Comparison of ENCODE assay signal across 10 cellular contexts in the genomic region with DNA sequence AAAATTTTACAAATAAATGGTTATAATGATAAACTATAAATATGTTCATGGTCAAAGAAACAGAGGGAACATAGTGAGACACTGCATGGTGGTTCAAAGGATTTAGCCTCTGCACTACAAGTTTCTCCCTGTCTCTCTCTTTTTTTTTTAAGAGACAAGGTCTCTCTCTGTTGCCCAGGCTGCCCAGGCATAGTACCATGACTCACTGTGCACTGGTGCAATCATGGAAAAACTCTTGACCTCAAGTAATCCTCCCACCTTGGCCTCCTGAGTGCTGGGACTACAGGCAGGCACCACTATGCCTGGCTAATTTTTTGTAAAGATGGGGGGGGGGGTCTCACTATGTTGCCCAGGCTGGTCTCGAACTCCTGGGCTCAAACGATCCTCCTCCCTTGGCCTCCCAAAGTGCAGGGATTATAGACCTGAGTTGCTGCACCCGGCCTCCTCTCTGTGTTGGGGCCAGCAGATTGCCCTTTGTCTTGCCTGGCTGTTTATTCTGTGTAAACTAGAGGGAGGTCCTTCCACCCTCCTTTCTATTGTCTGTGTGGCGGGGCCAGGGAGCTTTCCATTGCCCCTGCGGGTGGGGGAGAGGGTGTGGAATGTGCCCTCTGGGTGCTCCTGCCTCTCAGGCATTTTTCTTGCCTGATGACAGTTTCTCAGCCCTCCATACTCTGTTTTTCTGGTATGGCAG. TPM values are rescaled to one million over a fixed set of nuclear protein-coding genes. Genes with fewer than 3 reads are reported as not detected.
DNase-seq lines count a peak whose midpoint lies in the region; ATAC-seq and TF ChIP-seq lines count a peak whose summit lies in the region.
"Had no signal": no experiment of that assay in that cellular context is flagged by ENCODE, and none has a peak within 500 bp of the region (broad histone marks: within the 10 kb centered on the region; RNA-seq: fewer than 3 reads in every experiment).

No MANE protein-coding gene starts in this region.

- no peak overlapping the region for H2BK5ac ChIP-seq in mesenchymal stem cell (ENCODE audit: low read depth, low read length, poor library complexity, severe bottlenecking)

- H3K9me3 ChIP-seq in MG63 = no peaks in the 10 kb centered on the region
- H3K9me3 ChIP-seq in mesenchymal stem cell (ENCODE audit: control insufficient read depth, low read length) = no peaks in the 10 kb centered on the region
- no peaks in the 10 kb centered on the region for H3K9me3 ChIP-seq in testis

- intact Hi-C loops in testis (cut with DNase I; ENCODE audit: low total_unique reads) = no loop called here

- H2BK120ac ChIP-seq in mesenchymal stem cell (ENCODE audit: low read depth, low read length) = no peak overlapping the region

- H3K27ac ChIP-seq in mesenchymal stem cell (ENCODE audit: low read length, poor library complexity, severe bottlenecking) = peak overlapping the region; percentile 45
- H3K27ac ChIP-seq in testis = no peak overlapping the region
- H3K27ac ChIP-seq: VCaP had no signal

- peak; percentile 37 for DNase-seq in Daoy (ENCODE audit: low read depth)
- peak; percentile 38 for DNase-seq in MG63
- peak; percentile 45 to 65 for DNase-seq in cardiac fibroblast (ENCODE audit: low read depth in 2 of 2)
- peak; percentile 78 for DNase-seq in mesenchymal stem cell
- DNase-seq in omental fat pad (ENCODE audit: low spot score) = no peak
- DNase-seq in testis = no peak
- no peak for DNase-seq in NCI-H187 (lab: John Stamatoyannopoulos, UW)
- DNase-seq in NCI-H2029 (lab: John Stamatoyannopoulos, UW) = no peak
- DNase-seq: NCI-H2227 treated with DMSO at 0.1 percent for 48 hours had no signal

- no peak overlapping the region for H2AFZ ChIP-seq in mesenchymal stem cell (ENCODE audit: low read depth, low read length)

- 80% methylated on average over 5 of the region's 5 CpGs for WGBS in mesenchymal stem cell
- 80 to 91% methylated on average over 5 of the region's 5 CpGs for WGBS in testis, 2 donors

- H3K9ac ChIP-seq in mesenchymal stem cell (ENCODE audit: low read length) = no peak overlapping the region

- no peak overlapping the region for H3K4me2 ChIP-seq in mesenchymal stem cell (ENCODE audit: low read length, poor library complexity, severe bottlenecking)

- no peak overlapping the region for H3K4ac ChIP-seq in mesenchymal stem cell (ENCODE audit: low read depth in 1 of 2, low read length in 2 of 2)

- H3K36me3 ChIP-seq in MG63 (peaks cover 10% of the 10 kb centered on the region), mesenchymal stem cell (ENCODE audit: control insufficient read depth in 1 of 2, insufficient read depth in 2 of 2, low read depth in 1 of 2, low read length in 2 of 2) (peaks cover 15 to 36% of the 10 kb centered on the region in 2 experiments), testis (ENCODE audit: low read depth, missing control alignments) (no peaks in the 10 kb centered on the region)

- TF ChIP-seq POLR2A in testis (IDR thresholded peaks at IDR 0.05) = no peak

- no peak overlapping the region for H2BK12ac ChIP-seq in mesenchymal stem cell (ENCODE audit: low read length in 2 of 2)

- TF ChIP-seq CTCF in cardiac fibroblast (IDR thresholded peaks at IDR 0.05; ENCODE audit: low read depth, low read length) = no peak
- no peak for TF ChIP-seq CTCF in omental fat pad (IDR thresholded peaks at IDR 0.05)
- TF ChIP-seq CTCF in testis (IDR thresholded peaks at IDR 0.05) = no peak

- H3K4me3 ChIP-seq in MG63 = no peak overlapping the region
- H3K4me3 ChIP-seq in cardiac fibroblast (replicated peaks in 1 of 2; ENCODE audit: low read depth in 2 of 2, low read length in 2 of 2) = no peak overlapping the region
- H3K4me3 ChIP-seq in mesenchymal stem cell (ENCODE audit: insufficient read depth in 1 of 2, low read depth in 1 of 2, low read length in 2 of 2) = no peak overlapping the region
- H3K4me3 ChIP-seq in testis = no peak overlapping the region

- H3K4me1 ChIP-seq in mesenchymal stem cell (ENCODE audit: control insufficient read depth, insufficient read depth, low read depth, low read length) = peaks cover 8% of the 10 kb centered on the region
- H3K4me1 ChIP-seq in testis = no peaks in the 10 kb centered on the region

- ATAC-seq in omental fat pad (ENCODE audit: low FRiP score) = no peak

- no peak overlapping the region for H2BK15ac ChIP-seq in mesenchymal stem cell (ENCODE audit: low read depth, poor library complexity, severe bottlenecking)

- H3K27me3 ChIP-seq in MG63 (no peaks in the 10 kb centered on the region), mesenchymal stem cell (ENCODE audit: control insufficient read depth in 1 of 2, insufficient read depth in 1 of 2, low read length in 2 of 2) (no peaks in the 10 kb centered on the region), testis (no peaks in the 10 kb centered on the region)

- H4K8ac ChIP-seq in mesenchymal stem cell (ENCODE audit: low read length) = no peak overlapping the region

- H2AK5ac ChIP-seq in mesenchymal stem cell (ENCODE audit: low read length, severe bottlenecking) = no peak overlapping the region

- H4K91ac ChIP-seq in mesenchymal stem cell (ENCODE audit: low read length) = no peak overlapping the region

- no peak overlapping the region for H3K23ac ChIP-seq in mesenchymal stem cell (ENCODE audit: low read length in 2 of 2)

- no peak overlapping the region for H3K14ac ChIP-seq in mesenchymal stem cell (ENCODE audit: low read length in 2 of 2)

- H3K18ac ChIP-seq in mesenchymal stem cell (ENCODE audit: low read depth in 1 of 2, low read length in 2 of 2) = no peak overlapping the region

- peaks cover 29% of the 10 kb centered on the region for H3K79me1 ChIP-seq in mesenchymal stem cell (replicated peaks; ENCODE audit: low read length, poor library complexity, severe bottlenecking)

RNA-seq across cellular contexts. Expression of gene MTHFD1, which starts 22.1 kb away (rescaled TPM):
- total RNA-seq in Daoy (2014; rRNA removed; shearing (Covaris generic)) = 50.9 and 63.7 TPM in 2 replicates
- 23.1 and 38.2 TPM in 2 replicates for total RNA-seq in MG63 (2014; rRNA removed; shearing (Covaris generic); ENCODE audit: low replicate concordance)
- polyA plus RNA-seq in mesenchymal stem cell (2013, experiment 1 of 2) = 44.1 TPM
- 40.3 TPM for polyA plus RNA-seq in mesenchymal stem cell (2013, experiment 2 of 2)
- total RNA-seq in omental fat pad (100 to 1,000 TPM in 1 of 4 donors, 10 to 100 TPM in 3; 58.0 to 138 (median 86.9) TPM), testis (10 to 100 TPM; 27.4 to 28.8 TPM)
- polyA plus RNA-seq in testis (ENCODE audit: insufficient read depth, low read depth, low replicate concordance) = 22.3 TPM

RNA-seq across cellular contexts. Expression of gene AKAP5, which starts 55.1 kb away (rescaled TPM):
- 1.6 and 2.9 TPM in 2 replicates for total RNA-seq in Daoy (2014; rRNA removed; shearing (Covaris generic))
- total RNA-seq in MG63 (2014; rRNA removed; shearing (Covaris generic); ENCODE audit: low replicate concordance) = 0.10 TPM in 1 of 2 replicates, not detected in the other
- polyA plus RNA-seq in mesenchymal stem cell (2013, experiment 1 of 2) = 0.77 TPM
- polyA plus RNA-seq in mesenchymal stem cell (2013, experiment 2 of 2) = 0.88 TPM
- 1 to 10 TPM in 1 of 4 donors, under 1 TPM in 3; 0.47 to 1.4 (median 0.66) TPM for total RNA-seq in omental fat pad
- total RNA-seq in testis = under 1 TPM; 0.50 to 0.63 TPM
- 0.29 TPM for polyA plus RNA-seq in testis (ENCODE audit: insufficient read depth, low read depth, low replicate concordance)

Comparison
In these comparisons a context has a peak if more than half of its experiments do, and no peak if none do; other contexts are left out.
1. DNase-seq: peak in Daoy (single experiment), MG63 (single experiment), cardiac fibroblast (2 of 2) and mesenchymal stem cell (single experiment); none in omental fat pad (single experiment), testis (single experiment), NCI-H187 (0 of 2) and NCI-H2029 (single experiment).